21 cellular contexts compared by ENCODE assay signal in the genomic region with DNA sequence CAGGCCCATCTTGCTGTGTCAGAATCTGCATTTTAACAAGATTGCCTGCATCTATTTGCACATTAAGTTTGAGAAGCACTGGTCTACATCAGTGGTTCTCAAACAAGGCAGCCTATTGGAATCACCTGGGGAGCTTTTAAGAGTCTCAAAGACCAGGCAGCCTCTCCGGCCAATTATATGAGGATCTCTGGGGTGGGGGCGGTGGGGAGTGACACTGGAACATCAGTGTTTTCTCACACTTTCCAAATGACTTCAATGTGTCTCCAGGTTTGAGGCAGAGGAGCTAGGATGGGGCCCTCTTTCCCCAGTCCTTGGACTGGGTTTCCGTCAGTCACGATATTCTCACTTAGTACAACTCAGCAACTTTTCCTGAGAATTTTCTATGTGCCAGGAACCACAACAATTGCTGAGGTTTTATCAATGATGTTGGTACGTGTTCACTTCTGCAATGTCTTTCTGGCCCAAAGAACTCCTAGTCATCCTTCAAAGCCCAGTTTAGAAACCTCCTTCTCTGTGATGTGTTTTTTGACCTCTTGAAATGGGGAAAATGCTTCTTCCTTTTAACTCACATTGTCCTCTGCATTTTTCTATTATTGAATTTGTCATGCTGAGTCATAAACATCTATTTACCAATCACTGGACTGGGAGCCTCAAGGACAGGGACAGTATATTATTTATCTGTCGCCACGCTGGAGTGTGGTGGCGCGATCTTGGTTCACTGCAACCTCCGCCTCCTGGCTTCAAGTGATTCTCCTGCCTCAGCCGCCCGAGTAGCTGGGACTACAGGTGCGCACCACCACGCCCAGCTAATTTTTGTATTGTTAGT.
DNase-seq lines count a peak whose midpoint lies in the region; ATAC-seq and TF ChIP-seq lines count a peak whose summit lies in the region.
"Had no signal": no experiment of that assay in that cellular context is flagged by ENCODE, and none has a peak within 500 bp of the region (broad histone marks: within the 10 kb centered on the region; RNA-seq: fewer than 3 reads in every experiment).

No MANE protein-coding gene starts in this region.

- H3K27ac Mint-ChIP-seq in GM23338: no peak overlapping the region

- WGBS in heart right ventricle, 2 donors: 96% methylated on average over 14 of the region's 14 CpGs

- H3K27ac ChIP-seq in GM23338 (ENCODE audit: low read depth) (no peak overlapping the region), WERI-Rb-1 (peak overlapping the region; percentile 96; the same call in 1 of the 2 replicates), layer of hippocampus (ENCODE audit: low read depth, low read length) (peak overlapping the region; percentile 96), temporal lobe (ENCODE audit: low read depth, low read length) (peak overlapping the region; percentile 98), heart right ventricle (no peak overlapping the region)
- H3K27ac ChIP-seq: BLaER1, GM23248, RWPE1 had no signal

- H3K4me2 ChIP-seq in GM23338: no peak overlapping the region
- H3K4me2 ChIP-seq: BLaER1 had no signal

- no peaks in the 10 kb centered on the region for H3K79me2 ChIP-seq in GM23338 (replicated peaks; ENCODE audit: insufficient read depth)

- H3K36me3 ChIP-seq in GM23338 (ENCODE audit: insufficient read depth): no peaks in the 10 kb centered on the region
- no peaks in the 10 kb centered on the region; the same call in 1 of the 2 replicates for H3K36me3 ChIP-seq in WERI-Rb-1
- no peaks in the 10 kb centered on the region for H3K36me3 ChIP-seq in heart right ventricle
- H3K36me3 ChIP-seq: BLaER1 had no signal

- peak overlapping the region; percentile 66; the same call in 1 of the 2 replicates for H2AFZ ChIP-seq in GM23338
- H2AFZ ChIP-seq: GM23248 had no signal

- no peaks in the 10 kb centered on the region for H3K9me3 Mint-ChIP-seq in GM23338

- H3K4me3 ChIP-seq in GM23338 (no peak overlapping the region), WERI-Rb-1 (ENCODE audit: low read depth, low read length) (no peak overlapping the region), heart right ventricle (no peak overlapping the region)
- H3K4me3 ChIP-seq: BLaER1, GM23248 had no signal

- H3K4me1 Mint-ChIP-seq in GM23338: peaks cover 10% of the 10 kb centered on the region
- H3K4me1 Mint-ChIP-seq: CD4-positive, alpha-beta memory T cell had no signal

- no peaks in the 10 kb centered on the region; the same call in 2 of the 3 replicates for H3K36me3 Mint-ChIP-seq in GM23338 (ENCODE audit: low read depth)
- H3K36me3 Mint-ChIP-seq: CD4-positive, alpha-beta memory T cell had no signal

- no peaks in the 10 kb centered on the region for H3K27me3 ChIP-seq in GM23338 (ENCODE audit: insufficient read depth)
- no peaks in the 10 kb centered on the region for H3K27me3 ChIP-seq in WERI-Rb-1 (ENCODE audit: insufficient read depth, low read depth, severe bottlenecking)
- H3K27me3 ChIP-seq in layer of hippocampus (ENCODE audit: control insufficient read depth, insufficient read depth, low read length): no peaks in the 10 kb centered on the region
- no peaks in the 10 kb centered on the region for H3K27me3 ChIP-seq in heart right ventricle
- H3K27me3 ChIP-seq: BLaER1 had no signal

- H3K27me3 Mint-ChIP-seq in GM23338 (ENCODE audit: insufficient read depth, low read depth, poor library complexity): peaks cover 11% of the 10 kb centered on the region
- H3K27me3 Mint-ChIP-seq: CD4-positive, alpha-beta memory T cell had no signal

- no peak overlapping the region for H3K4me3 Mint-ChIP-seq in GM23338
- H3K4me3 Mint-ChIP-seq: CD4-positive, alpha-beta memory T cell had no signal

- no peak for DNase-seq in GM23338 (ENCODE audit: low spot score)
- no peak for DNase-seq in WERI-Rb-1
- DNase-seq in AG08395 (ENCODE audit: low spot score): no peak
- DNase-seq in UCSD-AML1 (lab: John Stamatoyannopoulos, UW; ENCODE audit: unreplicated experiment): no peak
- DNase-seq in heart right ventricle: no peak
- DNase-seq: CD4-positive, alpha-beta memory T cell; GM23248; Kasumi-1; NCI-H1694; NCI-H2081; NCI-H2171; NCI-H345; NCI-H524; NCI-H774; NK-92 treated with Interleukin-12 subunit alpha and Interleukin-12 subunit beta, amount 100 ng/mL, for 24 hours; SHP77 treated with DMSO at 0.1 percent for 48 hours had no signal

- H3K9me2 ChIP-seq in GM23338 (ENCODE audit: insufficient read depth): no peaks in the 10 kb centered on the region

- H4K20me1 ChIP-seq in GM23338 (replicated peaks; ENCODE audit: insufficient read depth): no peaks in the 10 kb centered on the region
- H4K20me1 ChIP-seq: BLaER1 had no signal

- ATAC-seq in GM23338: no peak
- no peak for ATAC-seq in heart right ventricle
- ATAC-seq: HCT116 had no signal

- TF ChIP-seq CTCF in GM23338 (conservative IDR thresholded peaks at IDR 0.05; ENCODE audit: low read depth in 2 of 2) (no peak), WERI-Rb-1 (IDR thresholded peaks at IDR 0.05; ENCODE audit: low read depth, low read length) (no peak), heart right ventricle (IDR thresholded peaks at IDR 0.05) (no peak)

- H3K9me3 ChIP-seq in WERI-Rb-1 (ENCODE audit: severe bottlenecking) (peaks cover 2% of the 10 kb centered on the region), heart right ventricle (no peaks in the 10 kb centered on the region)

- intact Hi-C loops in heart right ventricle (cut with DNase I): no loop called here

- no peaks in the 10 kb centered on the region for H3F3A ChIP-seq in GM23338 (replicated peaks; ENCODE audit: low read depth)

- H3K4me1 ChIP-seq in GM23338 (ENCODE audit: insufficient read depth) (0 out of 2 replicates have a peak, but pooled peaks cover 3% of the 10 kb centered on the region), heart right ventricle (no peaks in the 10 kb centered on the region)

TF ChIP-seq in GM23338, 12 proteins besides CTCF, POLR2A, EP300 and RAD21 (continues in another document):
- no peak for TF ChIP-seq NANOG (IDR thresholded peaks at IDR 0.05; ENCODE audit: borderline replicate concordance)
- no peak for TF ChIP-seq EZH2 (IDR thresholded peaks at IDR 0.05; ENCODE audit: low read depth, unreplicated experiment)
- TF ChIP-seq, protein P1, sequence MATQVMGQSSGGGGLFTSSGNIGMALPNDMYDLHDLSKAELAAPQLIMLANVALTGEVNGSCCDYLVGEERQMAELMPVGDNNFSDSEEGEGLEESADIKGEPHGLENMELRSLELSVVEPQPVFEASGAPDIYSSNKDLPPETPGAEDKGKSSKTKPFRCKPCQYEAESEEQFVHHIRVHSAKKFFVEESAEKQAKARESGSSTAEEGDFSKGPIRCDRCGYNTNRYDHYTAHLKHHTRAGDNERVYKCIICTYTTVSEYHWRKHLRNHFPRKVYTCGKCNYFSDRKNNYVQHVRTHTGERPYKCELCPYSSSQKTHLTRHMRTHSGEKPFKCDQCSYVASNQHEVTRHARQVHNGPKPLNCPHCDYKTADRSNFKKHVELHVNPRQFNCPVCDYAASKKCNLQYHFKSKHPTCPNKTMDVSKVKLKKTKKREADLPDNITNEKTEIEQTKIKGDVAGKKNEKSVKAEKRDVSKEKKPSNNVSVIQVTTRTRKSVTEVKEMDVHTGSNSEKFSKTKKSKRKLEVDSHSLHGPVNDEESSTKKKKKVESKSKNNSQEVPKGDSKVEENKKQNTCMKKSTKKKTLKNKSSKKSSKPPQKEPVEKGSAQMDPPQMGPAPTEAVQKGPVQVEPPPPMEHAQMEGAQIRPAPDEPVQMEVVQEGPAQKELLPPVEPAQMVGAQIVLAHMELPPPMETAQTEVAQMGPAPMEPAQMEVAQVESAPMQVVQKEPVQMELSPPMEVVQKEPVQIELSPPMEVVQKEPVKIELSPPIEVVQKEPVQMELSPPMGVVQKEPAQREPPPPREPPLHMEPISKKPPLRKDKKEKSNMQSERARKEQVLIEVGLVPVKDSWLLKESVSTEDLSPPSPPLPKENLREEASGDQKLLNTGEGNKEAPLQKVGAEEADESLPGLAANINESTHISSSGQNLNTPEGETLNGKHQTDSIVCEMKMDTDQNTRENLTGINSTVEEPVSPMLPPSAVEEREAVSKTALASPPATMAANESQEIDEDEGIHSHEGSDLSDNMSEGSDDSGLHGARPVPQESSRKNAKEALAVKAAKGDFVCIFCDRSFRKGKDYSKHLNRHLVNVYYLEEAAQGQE (IDR thresholded peaks at IDR 0.05; ENCODE audit: unreplicated experiment): no peak
- TF ChIP-seq ETS1 (IDR thresholded peaks at IDR 0.05): no peak
- no peak for TF ChIP-seq POLR2AphosphoS5 (IDR thresholded peaks at IDR 0.05; ENCODE audit: low read depth)
- TF ChIP-seq ZNF114 (CRISPR knock-in tag; IDR thresholded peaks at IDR 0.05): no peak
- no peak for TF ChIP-seq JUNB (IDR thresholded peaks at IDR 0.05; ENCODE audit: unreplicated experiment)
- TF ChIP-seq ZNF331 (CRISPR knock-in tag; IDR thresholded peaks at IDR 0.05; ENCODE audit: low read depth): no peak
- TF ChIP-seq EZH2phosphoT487 (IDR thresholded peaks at IDR 0.05; ENCODE audit: unreplicated experiment): no peak

Comparison
In these comparisons a context has a peak if more than half of its experiments do, and no peak if none do; other contexts are left out.
1. H3K27ac ChIP-seq: peak in WERI-Rb-1 (single experiment), layer of hippocampus (single experiment) and temporal lobe (single experiment); none in GM23338 (single experiment) and heart right ventricle (0 of 10).